Comparison of ENCODE assay signal across 13 cellular contexts in the genomic region with DNA sequence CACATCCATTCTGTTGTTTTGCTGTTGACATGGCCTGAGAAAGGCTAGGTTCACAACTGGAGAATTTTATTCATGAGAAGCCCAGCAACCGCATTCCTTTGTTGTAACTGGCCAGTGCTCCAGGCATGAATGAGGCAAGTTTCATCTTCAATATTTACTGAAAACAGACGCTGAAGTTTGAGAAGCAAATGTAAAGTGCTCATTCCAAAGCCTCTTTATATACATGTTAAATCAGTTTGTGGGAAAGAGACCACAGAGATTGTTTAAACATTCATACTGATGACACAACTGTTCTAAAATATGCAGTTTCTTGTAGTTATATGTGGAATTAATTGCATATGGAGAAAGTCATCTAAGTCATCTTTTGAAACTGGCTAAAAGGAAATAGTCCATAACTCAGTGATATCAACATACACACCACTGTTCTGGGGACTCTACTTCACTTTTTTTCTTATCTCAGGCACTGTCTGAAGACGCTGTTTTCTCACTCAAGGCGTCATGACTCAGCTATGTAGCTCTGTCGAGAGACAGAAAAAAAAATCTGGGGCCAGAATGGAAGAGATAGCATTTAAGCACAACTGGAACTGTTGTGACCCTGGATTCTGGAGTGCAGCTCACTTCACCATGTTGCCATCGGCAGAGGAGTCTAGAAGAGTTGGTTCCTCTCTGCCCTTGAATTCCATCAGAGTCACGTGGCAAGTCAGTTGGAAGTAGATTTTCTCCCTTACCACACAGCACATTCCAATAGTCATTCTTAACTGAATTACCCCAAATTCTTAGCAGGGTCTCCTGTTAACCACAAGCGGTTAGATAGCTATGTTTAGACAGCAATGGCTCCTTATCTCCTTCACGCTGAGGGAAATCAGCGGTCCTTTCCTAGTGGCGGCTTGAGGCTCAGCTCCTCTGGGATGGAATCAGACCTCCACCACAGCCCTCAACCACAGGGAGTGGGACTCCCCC.
A peak's percentile ranks its signal among the peaks of the same experiment; 100 is the strongest.
DNase-seq lines count a peak whose midpoint lies in the region; ATAC-seq and TF ChIP-seq lines count a peak whose summit lies in the region.
"Had no signal": no experiment of that assay in that cellular context is flagged by ENCODE, and none has a peak within 500 bp of the region (broad histone marks: within the 10 kb centered on the region; RNA-seq: fewer than 3 reads in every experiment).

No MANE protein-coding gene starts in this region.

- TF ChIP-seq EP300 in gastroesophageal sphincter (IDR thresholded peaks at IDR 0.05) = no peak

- CTCF ChIA-PET in Caco-2 (lab: Charles Lee) = interaction anchor here (1.2 kb wide), 1 partner anchor 9 kb away, joined by 3 read pairs; no protein-coding TSS in a partner anchor

- H3K36me3 Mint-ChIP-seq in Caco-2 (ENCODE audit: insufficient read depth, unreplicated experiment) = no peaks in the 10 kb centered on the region
- H3K36me3 Mint-ChIP-seq: natural killer cell had no signal

- H3K27ac ChIP-seq in lower lobe of right lung (no peak overlapping the region), gastroesophageal sphincter (no peak overlapping the region)

- H3K27me3 Mint-ChIP-seq in Caco-2 (ENCODE audit: insufficient read depth, unreplicated experiment) = no peaks in the 10 kb centered on the region

- peak overlapping the region; percentile 32 for H3K4me3 Mint-ChIP-seq in Caco-2 (ENCODE audit: unreplicated experiment)
- H3K4me3 Mint-ChIP-seq: natural killer cell had no signal

- no peak for TF ChIP-seq CTCF in Caco-2 (IDR thresholded peaks at IDR 0.05; ENCODE audit: insufficient read depth in 1 of 2, low read depth in 1 of 2, low read length in 1 of 2, severe bottlenecking in 1 of 2, unreplicated experiment in 1 of 2)
- TF ChIP-seq CTCF in lower lobe of right lung (IDR thresholded peaks at IDR 0.05) = no peak
- TF ChIP-seq CTCF in gastroesophageal sphincter (IDR thresholded peaks at IDR 0.05) = no peak

- H3K4me3 ChIP-seq in Caco-2 (ENCODE audit: low read depth, low read length) = no peak overlapping the region
- H3K4me3 ChIP-seq in lower lobe of right lung = no peak overlapping the region
- no peak overlapping the region for H3K4me3 ChIP-seq in gastroesophageal sphincter

- POLR2A ChIA-PET in Caco-2 (lab: Charles Lee) = no interaction called here

- H3K36me3 ChIP-seq in Caco-2 (ENCODE audit: control insufficient read depth, insufficient read depth, low read length) (no peaks in the 10 kb centered on the region), lower lobe of right lung (no peaks in the 10 kb centered on the region), gastroesophageal sphincter (no peaks in the 10 kb centered on the region)

- no TSS peak for BruUV-seq in Caco-2 (replicated peaks; lab: Mats Ljungman, UMichigan)

- no peaks in the 10 kb centered on the region for H3K9me3 Mint-ChIP-seq in Caco-2 (ENCODE audit: unreplicated experiment)
- H3K9me3 Mint-ChIP-seq: natural killer cell had no signal

- intact Hi-C loops in Caco-2 (cut with micrococcal nuclease; ENCODE audit: unreplicated experiment) = no loop called here
- intact Hi-C loops in lower lobe of right lung (cut with DNase I) = no loop called here

- H3K27ac Mint-ChIP-seq in Caco-2 (ENCODE audit: unreplicated experiment) = no peak overlapping the region
- H3K27ac Mint-ChIP-seq: natural killer cell had no signal

- TF ChIP-seq POLR2A in gastroesophageal sphincter (IDR thresholded peaks at IDR 0.05) = no peak

- 46 to 65% methylated on average over 8 to 11 of the region's 11 CpGs for WGBS in gastroesophageal sphincter (ENCODE audit: low coverage in 1 of 2), 2 donors

- peaks cover 7% of the 10 kb centered on the region for H3K4me1 Mint-ChIP-seq in Caco-2 (ENCODE audit: low read depth, unreplicated experiment)
- H3K4me1 Mint-ChIP-seq: natural killer cell had no signal

- H3K27me3 ChIP-seq in Caco-2 (replicated peaks; ENCODE audit: control insufficient read depth, insufficient read depth, low read length) (no peaks in the 10 kb centered on the region), lower lobe of right lung (ENCODE audit: low read depth) (no peaks in the 10 kb centered on the region), gastroesophageal sphincter (peaks cover 9% of the 10 kb centered on the region)

- no peak for DNase-seq in Caco-2
- DNase-seq in MV-4-11 (lab: John Stamatoyannopoulos, UW) = peak; percentile 55
- DNase-seq in dedifferentiated amniotic fluid mesenchymal stem cell (ENCODE audit: extremely low spot score) = peak; percentile 90
- no peak for DNase-seq in lower lobe of right lung
- no peak for DNase-seq in hypothalamus (lab: John Stamatoyannopoulos, UW)
- DNase-seq in GDM1 (lab: John Stamatoyannopoulos, UW) = no peak
- no peak for DNase-seq in germinal center (ENCODE audit: low spot score)
- DNase-seq: activated T-cell treated with anti-CD3 and anti-CD28 coated beads, Interleukin-2, amount 50 U/mL, for 48 hours; DND-41; effector memory CD4-positive, alpha-beta T cell; natural killer cell; NCI-H2081 treated with DMSO at 0.1 percent for 48 hours had no signal

- H3K4me1 ChIP-seq in Caco-2 = 0 out of 2 replicates have a peak, but pooled peaks cover 8% of the 10 kb centered on the region
- H3K4me1 ChIP-seq in lower lobe of right lung = no peaks in the 10 kb centered on the region
- no peaks in the 10 kb centered on the region for H3K4me1 ChIP-seq in gastroesophageal sphincter

- H3K9me3 ChIP-seq in Caco-2 (no peaks in the 10 kb centered on the region), lower lobe of right lung (no peaks in the 10 kb centered on the region), gastroesophageal sphincter (no peaks in the 10 kb centered on the region)

- ATAC-seq in lower lobe of right lung (peak; percentile 14 to 27), gastroesophageal sphincter (no peak)

Comparison
In these comparisons a context has a peak if more than half of its experiments do, and no peak if none do; other contexts are left out.
1. DNase-seq: peak in MV-4-11 (single experiment) and dedifferentiated amniotic fluid mesenchymal stem cell (single experiment); none in Caco-2 (0 of 2), lower lobe of right lung (single experiment), hypothalamus (0 of 51), GDM1 (single experiment) and germinal center (single experiment).